1 cellular context compared by ENCODE assay signal in the genomic region with DNA sequence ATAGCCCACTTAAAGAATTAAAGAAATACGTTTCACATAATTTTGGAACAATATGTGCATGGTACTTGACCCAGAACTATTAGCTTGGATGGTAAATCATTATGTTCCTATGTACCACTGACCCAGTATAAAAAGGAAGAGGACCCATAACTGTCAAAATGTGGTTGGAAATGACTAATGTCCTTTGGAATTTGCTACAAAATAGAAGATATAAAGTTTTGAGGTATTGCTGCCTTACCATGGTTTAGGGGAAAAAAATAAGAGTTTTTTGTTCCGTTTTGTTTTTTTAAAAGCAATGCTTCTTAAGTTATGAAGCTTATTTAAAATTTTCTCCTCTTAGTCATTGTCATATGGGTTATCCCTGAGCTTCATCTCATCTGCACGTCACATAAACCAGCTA.
TF ChIP-seq lines count a peak whose summit lies in the region.

No MANE protein-coding gene starts in this region.

TF ChIP-seq in endothelial cell of umbilical vein, 7 proteins besides CTCF, POLR2A, EP300 and RAD21:
- TF ChIP-seq MYC (IDR thresholded peaks at IDR 0.05; ENCODE audit: low read depth, low read length): no peak
- no peak for TF ChIP-seq GATA2 (IDR thresholded peaks at IDR 0.05; ENCODE audit: insufficient read depth, insufficient read length, low read depth, low read length)
- TF ChIP-seq, protein P1, sequence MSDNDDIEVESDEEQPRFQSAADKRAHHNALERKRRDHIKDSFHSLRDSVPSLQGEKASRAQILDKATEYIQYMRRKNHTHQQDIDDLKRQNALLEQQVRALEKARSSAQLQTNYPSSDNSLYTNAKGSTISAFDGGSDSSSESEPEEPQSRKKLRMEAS (IDR thresholded peaks at IDR 0.05; ENCODE audit: insufficient read depth, insufficient read length): no peak
- TF ChIP-seq JUN (IDR thresholded peaks at IDR 0.05; ENCODE audit: borderline replicate concordance, insufficient read depth, insufficient read length, low read depth): no peak
- no peak for TF ChIP-seq POLR2AphosphoS5 (IDR thresholded peaks at IDR 0.05; ENCODE audit: insufficient read depth, low read depth, low read length)
- TF ChIP-seq FOS (IDR thresholded peaks at IDR 0.05; ENCODE audit: borderline replicate concordance, insufficient read depth, low read length): no peak
- no peak for TF ChIP-seq EZH2 (IDR thresholded peaks at IDR 0.05; ENCODE audit: borderline replicate concordance, low read depth, low read length, severe bottlenecking)
